Comparison of ENCODE assay signal across 3 cellular contexts in genomic region chr3:175554761-175555160, GRCh38.
"Had no signal": no experiment of that assay in that cellular context is flagged by ENCODE, and none has a peak within 500 bp of the region (broad histone marks: within the 10 kb centered on the region; RNA-seq: fewer than 3 reads in every experiment).

No MANE protein-coding gene starts in this region.

- H3K4me3 ChIP-seq: GM12878 had no signal

- ATAC-seq: GM12878 had no signal

- DNase-seq: GDM1, GF-D8 had no signal
